In the genomic region with DNA sequence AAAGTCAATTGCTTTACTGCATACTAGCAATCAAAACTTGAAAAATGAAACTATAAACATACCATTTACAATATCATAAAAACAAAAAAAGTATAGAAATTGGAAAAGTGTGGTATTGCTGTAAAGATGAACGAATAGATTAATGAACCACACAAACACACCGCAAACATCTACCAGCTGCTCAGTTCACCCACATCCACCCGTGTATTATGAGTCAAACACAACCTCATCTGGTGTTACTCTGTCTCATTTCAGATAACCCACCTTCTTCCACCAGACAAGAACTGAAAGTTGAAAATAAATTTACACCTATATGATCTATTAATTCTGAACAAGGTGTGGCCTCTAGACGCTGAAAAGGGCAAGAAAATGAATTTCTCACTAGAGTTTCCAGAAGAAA, we compare ENCODE assay signal across 22 cellular contexts. TPM values are rescaled to one million over a fixed set of nuclear protein-coding genes. Genes with fewer than 3 reads are reported as not detected.
DNase-seq lines count a peak whose midpoint lies in the region; ATAC-seq, FAIRE-seq and TF ChIP-seq lines count a peak whose summit lies in the region.
"Had no signal": no experiment of that assay in that cellular context is flagged by ENCODE, and none has a peak within 500 bp of the region (broad histone marks: within the 10 kb centered on the region; RNA-seq: fewer than 3 reads in every experiment).

No MANE protein-coding gene starts in this region.

- no peak for ATAC-seq in thoracic aorta (ENCODE audit: insufficient number of reproducible peaks, low FRiP score, low read depth)
- ATAC-seq: CD8-positive, alpha-beta T cell; GM23338; HCT116 had no signal

- POLR2A ChIA-PET in Caco-2 (lab: Charles Lee): no interaction called here

- H3K9me3 ChIP-seq in thoracic aorta (peaks cover 10% of the 10 kb centered on the region), Caco-2 (peaks cover 14% of the 10 kb centered on the region)
- H3K9me3 ChIP-seq: BLaER1 had no signal

- H3K27me3 Mint-ChIP-seq in HFFc6 (ENCODE audit: insufficient read depth) (peaks cover 8% of the 10 kb centered on the region), Caco-2 (ENCODE audit: insufficient read depth, unreplicated experiment) (peaks cover 14% of the 10 kb centered on the region)
- H3K27me3 Mint-ChIP-seq: B cell had no signal

- H3K4me1 ChIP-seq in thoracic aorta (ENCODE audit: control insufficient read depth in 1 of 2, low read depth in 2 of 2): peaks cover 5 to 16% of the 10 kb centered on the region in 2 donors
- H3K4me1 ChIP-seq in Caco-2: no peaks in the 10 kb centered on the region
- H3K4me1 ChIP-seq: BLaER1 had no signal

- H3K9me3 Mint-ChIP-seq in HFFc6 (peaks cover 36% of the 10 kb centered on the region), Caco-2 (ENCODE audit: unreplicated experiment) (peaks cover 42% of the 10 kb centered on the region)

- no TSS peak for BruUV-seq in Caco-2 (replicated peaks; lab: Mats Ljungman, UMichigan)

- no peak for FAIRE-seq in RCC 7860 (lab: Jason Lieb, UNC)
- FAIRE-seq: GM12892, GM19239 had no signal

- H3K4me3 ChIP-seq in GM12865 (ENCODE audit: low read depth, low read length): no peak overlapping the region
- peak overlapping the region; percentile 9 for H3K4me3 ChIP-seq in thoracic aorta
- H3K4me3 ChIP-seq in Caco-2 (ENCODE audit: low read depth, low read length): no peak overlapping the region
- H3K4me3 ChIP-seq: BLaER1, GM23338 had no signal

- intact Hi-C loops in Caco-2 (cut with micrococcal nuclease; ENCODE audit: unreplicated experiment): no loop called here

- no peaks in the 10 kb centered on the region for H3K36me3 ChIP-seq in thoracic aorta
- no peaks in the 10 kb centered on the region for H3K36me3 ChIP-seq in Caco-2 (ENCODE audit: control insufficient read depth, insufficient read depth, low read length)
- H3K36me3 ChIP-seq: BLaER1 had no signal

- H3K27me3 ChIP-seq in thoracic aorta (replicated peaks; ENCODE audit: insufficient read depth): no peaks in the 10 kb centered on the region
- no peaks in the 10 kb centered on the region for H3K27me3 ChIP-seq in Caco-2 (replicated peaks; ENCODE audit: control insufficient read depth, insufficient read depth, low read length)
- H3K27me3 ChIP-seq: BLaER1 had no signal

- H3K4me1 Mint-ChIP-seq in HFFc6 (ENCODE audit: low read depth): peaks cover 49% of the 10 kb centered on the region
- no peaks in the 10 kb centered on the region for H3K4me1 Mint-ChIP-seq in Caco-2 (ENCODE audit: low read depth, unreplicated experiment)
- H3K4me1 Mint-ChIP-seq: B cell; CD4-positive, CD25-positive, alpha-beta regulatory T cell; GM23338; H9 had no signal

- H3K36me3 Mint-ChIP-seq in HFFc6 (ENCODE audit: low read depth) (peaks cover 94% of the 10 kb centered on the region), Caco-2 (ENCODE audit: insufficient read depth, unreplicated experiment) (no peaks in the 10 kb centered on the region)
- H3K36me3 Mint-ChIP-seq: CD4-positive, CD25-positive, alpha-beta regulatory T cell; CD8-positive, alpha-beta T cell had no signal

- H3K4me3 Mint-ChIP-seq in HFFc6: peak overlapping the region; percentile 66
- no peak overlapping the region for H3K4me3 Mint-ChIP-seq in Caco-2 (ENCODE audit: unreplicated experiment)
- H3K4me3 Mint-ChIP-seq: B cell; CD4-positive, CD25-positive, alpha-beta regulatory T cell; CD8-positive, alpha-beta T cell; GM23338; H9 had no signal

- peak overlapping the region in 1 of 2 donors; percentile 13 for H3K27ac ChIP-seq in thoracic aorta
- H3K27ac ChIP-seq: BLaER1, C4-2B had no signal

- CTCF ChIA-PET in Caco-2 (lab: Charles Lee): no interaction called here

- peak; percentile 5 for DNase-seq in GM12865 (ENCODE audit: low read depth)
- no peak for DNase-seq in HFFc6
- DNase-seq in RPMI7951 (ENCODE audit: low read depth): peak; percentile 51
- DNase-seq in thoracic aorta (ENCODE audit: low spot score): no peak
- DNase-seq in Caco-2: no peak
- no peak for DNase-seq in COLO829 (ENCODE audit: low spot score)
- no peak for DNase-seq in RCC 7860 (ENCODE audit: low spot score)
- DNase-seq: Calu3; CD4-positive, CD25-positive, alpha-beta regulatory T cell; CD8-positive, alpha-beta T cell; DMS53; DMS79 treated with DMSO at 0.1 percent for 48 hours; GF-D8; H9 had no signal

- H3K27ac Mint-ChIP-seq in HFFc6: peak overlapping the region; percentile 73
- no peak overlapping the region for H3K27ac Mint-ChIP-seq in Caco-2 (ENCODE audit: unreplicated experiment)
- H3K27ac Mint-ChIP-seq: B cell; CD4-positive, CD25-positive, alpha-beta regulatory T cell; CD8-positive, alpha-beta T cell; GM23338; H9 had no signal

- TF ChIP-seq CTCF in GM12865 (IDR thresholded peaks at IDR 0.05; ENCODE audit: insufficient read depth, low read depth, low read length, missing control alignments): no peak
- TF ChIP-seq CTCF in HFFc6 (IDR thresholded peaks at IDR 0.05): no peak
- no peak for TF ChIP-seq CTCF in thoracic aorta (IDR thresholded peaks at IDR 0.05)
- TF ChIP-seq CTCF in Caco-2 (IDR thresholded peaks at IDR 0.05; ENCODE audit: insufficient read depth in 1 of 2, low read depth in 1 of 2, low read length in 1 of 2, severe bottlenecking in 1 of 2, unreplicated experiment in 1 of 2): no peak

RNA-seq across cellular contexts. Expression of a gene that starts 53.3 kb away (rescaled TPM):
- 1 to 10 TPM in 5 of 6 experiments, under 1 TPM in 1; 0.85 to 1.6 (median 1.2) TPM for total RNA-seq in HFFc6 (2021; fragmentation: NEBNext Ultra II Directional; extraction: Animal tissue kit (Norgen Biotek cat#: 25700))
- 1.9 and 3.4 TPM in 2 replicates for total RNA-seq in RPMI7951 (2014; rRNA removed; shearing (Covaris generic))
- total RNA-seq in thoracic aorta (10 to 100 TPM; 24.6 to 53.4 TPM), Caco-2 (2022) (not detected in 2 replicates)
- total RNA-seq: B cell; Calu3; CD4-positive, CD25-positive, alpha-beta regulatory T cell; CD8-positive, alpha-beta T cell; G401; GM23338; H9 had no signal

Comparison
In these comparisons a context has a peak if more than half of its experiments do, and no peak if none do; other contexts are left out.
1. DNase-seq: peak in GM12865 (single experiment) and RPMI7951 (single experiment); none in HFFc6 (single experiment), thoracic aorta (single experiment), Caco-2 (0 of 2), COLO829 (single experiment) and RCC 7860 (single experiment).